In the genomic region with DNA sequence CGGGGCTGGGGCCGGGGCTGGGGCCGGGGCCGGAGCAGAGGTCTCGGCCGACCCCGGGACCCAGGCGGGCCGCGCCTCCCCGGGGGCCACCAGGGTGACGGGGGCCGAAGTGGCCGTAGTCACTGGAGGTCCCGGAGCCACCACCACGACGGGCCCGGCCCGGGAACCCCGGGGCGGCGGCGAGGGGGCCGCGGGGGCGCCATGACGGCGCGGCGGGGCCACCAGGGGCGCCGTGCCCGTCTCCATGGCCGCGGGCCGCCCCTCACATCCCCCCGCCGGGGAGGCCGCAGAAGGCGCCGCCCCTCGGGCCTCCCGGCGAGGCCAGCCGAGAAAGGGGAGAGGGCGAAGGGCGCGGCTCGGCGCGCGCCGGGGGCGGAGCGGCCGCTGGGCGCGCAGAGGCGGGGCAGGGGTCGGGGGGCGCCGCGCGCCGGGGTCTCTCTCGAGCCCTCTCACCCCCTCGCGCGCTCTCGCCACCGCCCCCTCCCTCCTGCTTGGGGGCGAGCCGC, we compare ENCODE assay signal across 8 cellular contexts. TPM values are rescaled to one million over a fixed set of nuclear protein-coding genes. Genes with fewer than 3 reads are reported as not detected.
DNase-seq lines count a peak whose midpoint lies in the region; ATAC-seq, FAIRE-seq and TF ChIP-seq lines count a peak whose summit lies in the region.

No MANE protein-coding gene starts in this region.

- ATAC-seq in HG03457 (IDR thresholded peaks at IDR 0.05; ENCODE audit: unreplicated experiment) (peak; percentile 5), natural killer cell (peak; percentile 1 to 2 (median 2))

- H3K4me3 ChIP-seq in bronchial epithelial cell (ENCODE audit: low read depth, low read length) = peak overlapping the region; percentile 66

- H3K36me3 Mint-ChIP-seq in activated CD4-positive, alpha-beta T cell treated with anti-CD3 and anti-CD28 coated beads, Interleukin-2, amount 10 ng/mL, durations not matched to agents 24 days and 14 days (ENCODE audit: low read depth) = peaks cover 27% of the 10 kb centered on the region
- no peaks in the 10 kb centered on the region for H3K36me3 Mint-ChIP-seq in natural killer cell

- H3K27me3 Mint-ChIP-seq in activated CD4-positive, alpha-beta T cell treated with anti-CD3 and anti-CD28 coated beads, Interleukin-2, amount 10 ng/mL, durations not matched to agents 24 days and 14 days = peaks cover 4% of the 10 kb centered on the region
- peaks cover 0 to 3% of the 10 kb centered on the region in 2 donors for H3K27me3 Mint-ChIP-seq in natural killer cell (ENCODE audit: low read depth in 2 of 2)

- no peaks in the 10 kb centered on the region for H3K27me3 ChIP-seq in bronchial epithelial cell (ENCODE audit: control insufficient read depth, insufficient read depth, low read length)

- FAIRE-seq in bronchial epithelial cell (lab: Jason Lieb, UNC) (no peak), urothelium cell line (lab: Jason Lieb, UNC) (no peak)

- H3K27ac Mint-ChIP-seq in activated CD4-positive, alpha-beta T cell treated with anti-CD3 and anti-CD28 coated beads, Interleukin-2, amount 10 ng/mL, durations not matched to agents 24 days and 14 days = peak overlapping the region; percentile 94
- H3K27ac Mint-ChIP-seq in natural killer cell = peak overlapping the region; percentile 91 to 94

- no peak for DNase-seq in activated CD4-positive, alpha-beta T cell treated with anti-CD3 and anti-CD28 coated beads, Interleukin-2, amount 10 ng/mL, durations not matched to agents 24 days and 14 days
- DNase-seq in activated CD4-positive, alpha-beta T cell treated with anti-CD3 and anti-CD28 coated beads for 1 hour = no peak
- DNase-seq in bronchial epithelial cell (ENCODE audit: low read depth) (no peak), natural killer cell (no peak), urothelium cell line (ENCODE audit: low spot score) (no peak), OCI-M1 (lab: John Stamatoyannopoulos, UW) (no peak), NCI-H2227 (lab: John Stamatoyannopoulos, UW; ENCODE audit: unreplicated experiment) (no peak)

- H3K4me1 Mint-ChIP-seq in activated CD4-positive, alpha-beta T cell treated with anti-CD3 and anti-CD28 coated beads, Interleukin-2, amount 10 ng/mL, durations not matched to agents 24 days and 14 days = peaks cover 47% of the 10 kb centered on the region
- H3K4me1 Mint-ChIP-seq in natural killer cell = peaks cover 55 to 65% of the 10 kb centered on the region in 2 donors

- TF ChIP-seq CTCF in bronchial epithelial cell (IDR thresholded peaks at IDR 0.05; ENCODE audit: insufficient read depth, low read length, severe bottlenecking) = no peak
- TF ChIP-seq CTCF in natural killer cell (IDR thresholded peaks at IDR 0.05) = no peak

- H3K36me3 ChIP-seq in bronchial epithelial cell (ENCODE audit: control insufficient read depth, insufficient read depth, low read length) = peaks cover 6% of the 10 kb centered on the region

- intact Hi-C loops in activated CD4-positive, alpha-beta T cell treated with anti-CD3 and anti-CD28 coated beads, Interleukin-2, amount 10 ng/mL, durations not matched to agents 24 days and 14 days (cut with micrococcal nuclease) = loop anchor here (1.0 to 10.0 kb wide), 9 partner anchors 8 to 375 kb away; partner anchors contain the start of genes CD2BP2, FBRS, HIRIP3 and INO80E
- intact Hi-C loops in natural killer cell (cut with micrococcal nuclease) = loop anchor here (1.0 to 5.0 kb wide), 6 partner anchors 8 to 563 kb away; partner anchors contain the start of genes CD2BP2, DCTPP1 and MAZ

- no peaks in the 10 kb centered on the region for H3K9me3 Mint-ChIP-seq in activated CD4-positive, alpha-beta T cell treated with anti-CD3 and anti-CD28 coated beads, Interleukin-2, amount 10 ng/mL, durations not matched to agents 24 days and 14 days
- no peaks in the 10 kb centered on the region for H3K9me3 Mint-ChIP-seq in natural killer cell

- peak overlapping the region; percentile 90 for H3K4me3 Mint-ChIP-seq in activated CD4-positive, alpha-beta T cell treated with anti-CD3 and anti-CD28 coated beads, Interleukin-2, amount 10 ng/mL, durations not matched to agents 24 days and 14 days
- H3K4me3 Mint-ChIP-seq in natural killer cell = peak overlapping the region; percentile 93

RNA-seq across cellular contexts. Expression of gene TBC1D10B, which starts 0.3 kb away (rescaled TPM):
- total RNA-seq in activated CD4-positive, alpha-beta T cell treated with anti-CD3 and anti-CD28 coated beads, Interleukin-2, amount 10 ng/mL, durations not matched to agents 24 days and 14 days = 68.9 TPM in 2 replicates
- total RNA-seq in bronchial epithelial cell (13.7 and 15.6 TPM in 2 replicates), natural killer cell (10 to 100 TPM; 43.0 to 55.3 (median 50.2) TPM)

RNA-seq across cellular contexts. Expression of gene MYL11, which starts 4.6 kb away (rescaled TPM):
- 1.0 and 1.3 TPM in 2 replicates for total RNA-seq in activated CD4-positive, alpha-beta T cell treated with anti-CD3 and anti-CD28 coated beads, Interleukin-2, amount 10 ng/mL, durations not matched to agents 24 days and 14 days
- total RNA-seq in bronchial epithelial cell (not detected in 2 replicates), natural killer cell (1 to 10 TPM; 2.9 to 8.0 (median 7.2) TPM)

RNA-seq across cellular contexts. Expression of gene SEPTIN1, which starts 12.4 kb away (rescaled TPM):
- 162 and 163 TPM in 2 replicates for total RNA-seq in activated CD4-positive, alpha-beta T cell treated with anti-CD3 and anti-CD28 coated beads, Interleukin-2, amount 10 ng/mL, durations not matched to agents 24 days and 14 days
- under 0.01 TPM in 1 of 2 replicates, not detected in the other for total RNA-seq in bronchial epithelial cell
- 100 to 1,000 TPM; 196 to 210 (median 205) TPM for total RNA-seq in natural killer cell

RNA-seq across cellular contexts. Expression of gene CD2BP2, which starts 14.9 kb away (rescaled TPM):
- 80.5 and 93.2 TPM in 2 replicates for total RNA-seq in activated CD4-positive, alpha-beta T cell treated with anti-CD3 and anti-CD28 coated beads, Interleukin-2, amount 10 ng/mL, durations not matched to agents 24 days and 14 days
- total RNA-seq in bronchial epithelial cell (37.6 and 39.8 TPM in 2 replicates), natural killer cell (100 to 1,000 TPM in 1 of 3 donors, 10 to 100 TPM in 2; 79.5 to 104 (median 87.7) TPM)

RNA-seq across cellular contexts. Expression of gene ZNF48, which starts 25.2 kb away (rescaled TPM):
- 16.5 and 18.3 TPM in 2 replicates for total RNA-seq in activated CD4-positive, alpha-beta T cell treated with anti-CD3 and anti-CD28 coated beads, Interleukin-2, amount 10 ng/mL, durations not matched to agents 24 days and 14 days
- 11.4 and 12.9 TPM in 2 replicates for total RNA-seq in bronchial epithelial cell
- total RNA-seq in natural killer cell = 1 to 10 TPM; 5.5 to 7.4 (median 7.1) TPM

Comparison
In these comparisons a context has a peak if more than half of its experiments do, and no peak if none do; other contexts are left out.
1. RNA of gene SEPTIN1, which starts 12.4 kb away (total RNA-seq): 196 to 210 TPM in natural killer cell and 162 to 163 TPM in activated CD4-positive, alpha-beta T cell treated with anti-CD3 and anti-CD28 coated beads, Interleukin-2, amount 10 ng/mL, durations not matched to agents 24 days and 14 days; under 0.01 TPM in bronchial epithelial cell; every median in the first group is over 100 times any median in the second.